Comparison of ENCODE assay signal across 9 cellular contexts in the genomic region with DNA sequence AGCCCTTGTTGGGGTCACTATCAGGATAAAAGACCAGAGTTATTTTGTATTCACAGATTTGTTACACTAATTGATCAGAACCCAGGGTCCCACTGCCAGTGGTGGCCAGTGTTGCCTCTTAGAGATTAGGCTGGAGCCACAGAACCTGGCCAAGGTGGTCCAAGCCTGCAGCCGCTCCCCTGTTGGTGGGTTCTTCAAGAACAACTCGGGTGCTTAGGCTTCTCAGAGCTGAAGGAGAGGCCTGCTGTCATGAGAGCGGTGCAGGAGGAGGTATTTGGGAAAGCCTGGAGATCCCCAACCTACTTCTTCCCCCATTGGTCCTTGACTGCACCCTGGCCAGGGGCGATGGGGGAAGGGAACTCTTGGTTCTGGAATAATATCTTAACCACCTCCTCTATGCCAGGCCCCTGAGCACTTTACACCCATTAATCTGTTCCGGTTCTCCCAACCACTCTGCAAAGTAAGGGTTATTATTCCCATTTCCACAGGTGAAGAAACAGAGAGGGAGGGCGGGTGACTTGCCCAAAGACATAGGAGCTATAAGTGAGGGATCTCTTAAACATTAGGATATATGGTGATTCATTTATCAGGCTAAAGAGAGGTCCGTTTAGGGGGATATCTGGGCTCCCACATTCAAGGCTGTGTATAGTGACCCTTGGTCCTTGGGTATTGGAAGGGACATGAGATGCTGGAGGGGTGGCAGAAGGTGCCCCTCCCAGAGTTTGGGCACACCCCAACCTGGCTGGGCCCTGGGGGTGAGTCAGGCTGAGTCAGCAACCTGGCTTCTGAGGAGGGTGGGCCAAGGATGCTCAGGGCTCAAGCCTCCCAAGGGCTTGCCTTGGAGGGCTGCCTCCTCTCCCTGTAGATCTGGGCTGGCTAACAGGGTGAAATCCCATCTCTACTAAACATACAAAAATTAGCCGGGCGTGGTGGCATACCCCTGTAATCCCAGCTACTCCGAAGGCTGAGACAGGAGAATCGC. TPM values are rescaled to one million over a fixed set of nuclear protein-coding genes. Genes with fewer than 3 reads are reported as not detected.
DNase-seq lines count a peak whose midpoint lies in the region; ATAC-seq, FAIRE-seq and TF ChIP-seq lines count a peak whose summit lies in the region.
"Had no signal": no experiment of that assay in that cellular context is flagged by ENCODE, and none has a peak within 500 bp of the region (broad histone marks: within the 10 kb centered on the region; RNA-seq: fewer than 3 reads in every experiment).

No MANE protein-coding gene starts in this region.

- H3K4me3 Mint-ChIP-seq in Calu3 (ENCODE audit: low read depth, unreplicated experiment) = peak overlapping the region; percentile 81
- H3K4me3 Mint-ChIP-seq in activated CD4-positive, alpha-beta T cell treated with anti-CD3 and anti-CD28 coated beads for 36 hours = no peak overlapping the region

- no peak for TF ChIP-seq CTCF in Calu3 (IDR thresholded peaks at IDR 0.05; ENCODE audit: unreplicated experiment)

- CTCF ChIA-PET in Calu3 (lab: Charles Lee) = interaction anchor here (0.6 to 2.4 kb wide), 7 partner anchors 10 to 98 kb away, joined by 3 to 24 read pairs (median 3); no protein-coding TSS in a partner anchor
- CTCF ChIA-PET in activated CD4-positive, alpha-beta T cell treated with anti-CD3 and anti-CD28 coated beads for 36 hours (lab: Charles Lee) = interaction anchor here (0.6 to 2.5 kb wide), 18 partner anchors 9 to 713 kb away, joined by 3 to 12 read pairs (median 4); no protein-coding TSS in a partner anchor

- peaks cover 23% of the 10 kb centered on the region for H3K4me1 Mint-ChIP-seq in Calu3 (ENCODE audit: low read depth, unreplicated experiment)
- H3K4me1 Mint-ChIP-seq in activated CD4-positive, alpha-beta T cell treated with anti-CD3 and anti-CD28 coated beads for 36 hours = peaks cover 4% of the 10 kb centered on the region

- no TSS peak for BruUV-seq in Calu3 (replicated peaks; lab: Mats Ljungman, UMichigan)

- no peak for TF ChIP-seq POLR2A in GM12892 (IDR thresholded peaks at IDR 0.05; ENCODE audit: low read depth, low read length)

- POLR2A ChIA-PET in activated CD4-positive, alpha-beta T cell treated with anti-CD3 and anti-CD28 coated beads for 36 hours (lab: Charles Lee) = interaction anchor here (0.6 kb wide), 1 partner anchor 191 kb away, joined by 3 read pairs; no protein-coding TSS in a partner anchor

- peak overlapping the region; percentile 95 for H3K27ac Mint-ChIP-seq in Calu3 (ENCODE audit: unreplicated experiment)
- H3K27ac Mint-ChIP-seq in activated CD4-positive, alpha-beta T cell treated with anti-CD3 and anti-CD28 coated beads for 36 hours = no peak overlapping the region

- ATAC-seq in activated CD4-positive, alpha-beta T cell treated with anti-CD3 and anti-CD28 coated beads for 36 hours = no peak

- H3K9me3 Mint-ChIP-seq in Calu3 (ENCODE audit: low read depth, unreplicated experiment) = no peaks in the 10 kb centered on the region
- H3K9me3 Mint-ChIP-seq in activated CD4-positive, alpha-beta T cell treated with anti-CD3 and anti-CD28 coated beads for 36 hours (ENCODE audit: low read depth) = no peaks in the 10 kb centered on the region

- intact Hi-C loops in Calu3 (cut with micrococcal nuclease; ENCODE audit: unreplicated experiment) = no loop called here
- intact Hi-C loops in activated CD4-positive, alpha-beta T cell treated with anti-CD3 and anti-CD28 coated beads for 36 hours (cut with DNase I, micrococcal nuclease) = loop anchor here in 1 of 2 experiments (1.0 kb wide), 1 partner anchor 14 kb away; the partner anchor contains the start of gene TENT5B

- H3K27me3 Mint-ChIP-seq in Calu3 (ENCODE audit: unreplicated experiment) = no peaks in the 10 kb centered on the region
- H3K27me3 Mint-ChIP-seq in activated CD4-positive, alpha-beta T cell treated with anti-CD3 and anti-CD28 coated beads for 36 hours = peaks cover 25% of the 10 kb centered on the region

- H3K36me3 Mint-ChIP-seq in Calu3 (ENCODE audit: insufficient read depth, unreplicated experiment) = peaks cover 98% of the 10 kb centered on the region
- H3K36me3 Mint-ChIP-seq in activated CD4-positive, alpha-beta T cell treated with anti-CD3 and anti-CD28 coated beads for 36 hours (ENCODE audit: low read depth) = no peaks in the 10 kb centered on the region

- DNase-seq in Calu3 = no peak
- peak; percentile 39 for DNase-seq in RPMI7951 (ENCODE audit: low read depth)
- peak; percentile 72 for DNase-seq in fibroblast of gingiva (ENCODE audit: low read depth)
- DNase-seq in renal cortical epithelial cell (ENCODE audit: low read depth) = peak; percentile 50
- DNase-seq in stimulated activated CD4-positive, alpha-beta T cell treated with anti-CD3 and anti-CD28 coated beads, Interleukin-12 subunit alpha, Interleukin-12 subunit beta, amount 100 ng/mL, for 4 hours = no peak
- DNase-seq in GM12892 (ENCODE audit: insufficient read length) = no peak
- no peak for DNase-seq in activated CD4-positive, alpha-beta T cell treated with anti-CD3 and anti-CD28 coated beads for 36 hours
- no peak for DNase-seq in cerebellar cortex (ENCODE audit: low spot score)

- FAIRE-seq in GM12892 (lab: Jason Lieb, UNC) = no peak

RNA-seq across cellular contexts. Expression of gene TRNP1, which starts 5.1 kb away (rescaled TPM):
- total RNA-seq in Calu3 (2022) = 195 and 277 TPM in 2 replicates
- 4.2 and 4.6 TPM in 2 replicates for total RNA-seq in RPMI7951 (2014; rRNA removed; shearing (Covaris generic))
- 86.7 and 106 TPM in 2 replicates for total RNA-seq in renal cortical epithelial cell
- not detected for polyA plus RNA-seq in GM12892 (2012; ENCODE audit: missing spikeins)
- under 1 TPM; 0.62 to 0.69 TPM for total RNA-seq in activated CD4-positive, alpha-beta T cell treated with anti-CD3 and anti-CD28 coated beads for 36 hours

RNA-seq across cellular contexts. Expression of gene TENT5B, which starts 14.0 kb away (rescaled TPM):
- total RNA-seq in Calu3 (2022) (0.59 and 1.0 TPM in 2 replicates), renal cortical epithelial cell (9.6 and 22.3 TPM in 2 replicates)
- total RNA-seq in RPMI7951 (2014; rRNA removed; shearing (Covaris generic)) = 2.4 and 2.8 TPM in 2 replicates
- not detected for polyA plus RNA-seq in GM12892 (2012; ENCODE audit: missing spikeins)
- not detected for total RNA-seq in activated CD4-positive, alpha-beta T cell treated with anti-CD3 and anti-CD28 coated beads for 36 hours

RNA-seq across cellular contexts. Expression of gene KDF1, which starts 38.3 kb away (rescaled TPM):
- total RNA-seq in Calu3 (2022) = 18.9 and 19.4 TPM in 2 replicates
- not detected in 2 replicates for total RNA-seq in RPMI7951 (2014; rRNA removed; shearing (Covaris generic))
- total RNA-seq in renal cortical epithelial cell = 2.0 and 7.1 TPM in 2 replicates
- polyA plus RNA-seq in GM12892 (2012; ENCODE audit: missing spikeins) = 0.15 TPM
- under 1 TPM; 0.30 to 0.39 TPM for total RNA-seq in activated CD4-positive, alpha-beta T cell treated with anti-CD3 and anti-CD28 coated beads for 36 hours
- total RNA-seq: G401 had no signal

Comparison
In these comparisons a context has a peak if more than half of its experiments do, and no peak if none do; other contexts are left out.
1. DNase-seq: peak in RPMI7951 (single experiment), fibroblast of gingiva (single experiment) and renal cortical epithelial cell (single experiment); none in Calu3 (single experiment), stimulated activated CD4-positive, alpha-beta T cell treated with anti-CD3 and anti-CD28 coated beads, Interleukin-12 subunit alpha, Interleukin-12 subunit beta, amount 100 ng/mL, for 4 hours (single experiment), GM12892 (single experiment), activated CD4-positive, alpha-beta T cell treated with anti-CD3 and anti-CD28 coated beads for 36 hours (single experiment) and cerebellar cortex (single experiment).
2. RNA of gene TRNP1, which starts 5.1 kb away (total RNA-seq): 195 to 277 TPM in Calu3 and 86.7 to 106 TPM in renal cortical epithelial cell; 4.2 to 4.6 TPM in RPMI7951 and 0.62 to 0.69 TPM in activated CD4-positive, alpha-beta T cell treated with anti-CD3 and anti-CD28 coated beads for 36 hours; every median in the first group is over 10 times any median in the second.